In genomic region chr12:48472259-48472658, GRCh38 we compare ENCODE assay signal across 12 cellular contexts. TPM values are rescaled to one million over a fixed set of nuclear protein-coding genes. Genes with fewer than 3 reads are reported as not detected.
"Had no signal": no experiment of that assay in that cellular context is flagged by ENCODE, and none has a peak within 500 bp of the region (broad histone marks: within the 10 kb centered on the region; RNA-seq: fewer than 3 reads in every experiment).

ANP32D (plus strand) TSS chr12:48472559; CDS start chr12:48472665, 106 bp downstream.

- H3K4me3 Mint-ChIP-seq: GM23338, H9, HFFc6 had no signal

- DNase-seq: GM23248, GOT3, H7, H9, HCEC 1CT, HFFc6 had no signal

- H3K27ac Mint-ChIP-seq: GM23338, H9, HFFc6 had no signal

- FAIRE-seq: H1, H54 had no signal

- H3K4me1 ChIP-seq: HAP-1 had no signal

- H3K4me1 Mint-ChIP-seq: GM23338, H9 had no signal

- H3K4me3 ChIP-seq: GM23248, GM23338, HAP-1 had no signal

- H3K27ac ChIP-seq: GM23248 had no signal

- H3K4me2 ChIP-seq: GM23338 had no signal

- ATAC-seq: GM23338, HCT116 had no signal

RNA-seq across cellular contexts. Expression of gene ANP32D, which starts in this region (rescaled TPM):
- total RNA-seq: GM23248, GM23338, H1, H4, H7, H9, HFFc6 had no signal
- polyA plus RNA-seq: GM23248, GM23338, H1 had no signal
